ENCODE assay signal across 8 cellular contexts in genomic region chr15:78149068-78149804, GRCh38. TPM values are rescaled to one million over a fixed set of nuclear protein-coding genes. Genes with fewer than 3 reads are reported as not detected.
A peak's percentile ranks its signal among the peaks of the same experiment; 100 is the strongest.
DNase-seq lines count a peak whose midpoint lies in the region; ATAC-seq and TF ChIP-seq lines count a peak whose summit lies in the region.

TSS of gene IDH3A (plus strand) at chr15:78149362. CDS start at chr15:78149404, 42 bp downstream.

- peak within 1 kb of the TSS; percentile 69 for H3K4me3 ChIP-seq in Jurkat, Clone E6-1 (ENCODE audit: low read length)
- H3K4me3 ChIP-seq in PC-3 (ENCODE audit: low read length): peak within 1 kb of the TSS; percentile 81

- POLR2A ChIA-PET in PC-3 (lab: Charles Lee; ENCODE audit: unreplicated experiment): no interaction called here

- H3K9me3 ChIP-seq in PC-3 (ENCODE audit: low read length): no peaks in the 10 kb centered on the region

- CTCF ChIA-PET in PC-3 (lab: Charles Lee): interaction anchor here (0.6 kb wide), 1 partner anchor 47 kb away, joined by 3 read pairs; no protein-coding TSS in a partner anchor

- H3K27ac ChIP-seq in PC-3 (ENCODE audit: low read length) (peak within 1 kb of the TSS; percentile 30), epithelial cell of prostate (peak within 1 kb of the TSS; percentile 64)

- H2AFZ ChIP-seq in PC-3 (ENCODE audit: low read length): peak within 1 kb of the TSS; percentile 80

- no peaks in the 10 kb centered on the region for H3K27me3 ChIP-seq in PC-3 (ENCODE audit: low read length)

- peaks cover 12% of the 10 kb centered on the region; the same call in 1 of the 2 replicates for H4K20me1 ChIP-seq in PC-3 (ENCODE audit: low read length)

- no peaks in the 10 kb centered on the region for H3F3A ChIP-seq in PC-3 (ENCODE audit: low read length, unreplicated experiment)

- intact Hi-C loops in PC-3 (cut with micrococcal nuclease): no loop called here

- H3K79me2 ChIP-seq in PC-3 (ENCODE audit: low read length): peaks cover 52% of the 10 kb centered on the region

- no TSS peak for BruUV-seq in PC-3 (replicated peaks; lab: Mats Ljungman, UMichigan)

- peak within 1 kb of the TSS; percentile 74 for H3K9ac ChIP-seq in PC-3 (ENCODE audit: low read length)

- peak; percentile 65 for DNase-seq in DMS153 treated with DMSO at 0.1 percent for 48 hours (lab: John Stamatoyannopoulos, UW; ENCODE audit: unreplicated experiment)
- peak; percentile 94 for DNase-seq in Jurkat, Clone E6-1 (ENCODE audit: low read depth, low spot score)
- DNase-seq in PC-3: peak; percentile 98
- DNase-seq in activated T-cell treated with anti-CD3 and anti-CD28 coated beads for 48 hours (ENCODE audit: low read depth): peak; percentile 100
- peak; percentile 74 for DNase-seq in epithelial cell of prostate (ENCODE audit: low read depth, low spot score)
- DNase-seq in mucosa of gallbladder (ENCODE audit: low spot score): peak; percentile 99
- DNase-seq in stimulated activated CD8-positive, alpha-beta memory T cell treated with anti-CD3 and anti-CD28 coated beads, Interleukin-4, amount 100 ng/mL, for 24 hours (ENCODE audit: low read depth): peak; percentile 100

- H3K4me2 ChIP-seq in PC-3 (ENCODE audit: low read length): peak within 1 kb of the TSS; percentile 86

- H3K9me2 ChIP-seq in PC-3 (replicated peaks; ENCODE audit: low read length): no peaks in the 10 kb centered on the region

- no peaks in the 10 kb centered on the region for H3K36me3 ChIP-seq in PC-3 (ENCODE audit: low read depth, low read length)

- TF ChIP-seq CTCF in PC-3 (conservative IDR thresholded peaks at IDR 0.05; ENCODE audit: low read depth, low read length): no peak

- H3K4me1 ChIP-seq in PC-3 (ENCODE audit: insufficient read depth, low read length): peaks cover 17% of the 10 kb centered on the region; the same call in 1 of the 2 replicates

- ATAC-seq in GM21619 (IDR thresholded peaks at IDR 0.05; ENCODE audit: unreplicated experiment) (peak; percentile 72), PC-3 (peak; percentile 91)

RNA-seq across cellular contexts. Expression of gene IDH3A, which starts in this region (rescaled TPM):
- polyA plus RNA-seq in Jurkat, Clone E6-1 (2012; ENCODE audit: insufficient read depth, insufficient read length): 116 TPM
- total RNA-seq in PC-3 (2014; rRNA removed) (55.0 and 78.8 TPM in 2 replicates), mucosa of gallbladder (52.3 TPM)

Comparison
In these comparisons a context has a peak if more than half of its experiments do, and no peak if none do; other contexts are left out.
1. Peak in every context shown above with its lines: DNase-seq, ATAC-seq, H3K4me3 ChIP-seq and H3K27ac ChIP-seq.